In the genomic region with DNA sequence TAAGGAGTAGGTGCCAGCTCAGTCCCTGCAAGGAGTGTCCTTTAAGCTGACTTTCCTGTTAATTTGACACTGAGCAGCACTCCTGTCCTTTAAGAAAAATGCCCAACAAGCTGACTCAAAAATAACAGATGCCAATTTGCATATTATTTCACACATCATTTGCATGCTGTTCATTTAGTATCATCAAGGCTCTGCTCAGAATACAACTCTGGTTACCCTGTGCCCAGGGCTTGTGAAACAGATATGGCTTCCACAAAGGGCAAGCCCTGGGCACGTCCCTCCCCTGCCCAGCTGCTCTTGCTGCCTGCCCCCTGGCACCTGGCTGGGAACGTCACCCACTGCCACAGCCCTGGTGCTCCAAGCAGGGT, we compare ENCODE assay signal across 10 cellular contexts. TPM values are rescaled to one million over a fixed set of nuclear protein-coding genes. Genes with fewer than 3 reads are reported as not detected.
DNase-seq lines count a peak whose midpoint lies in the region; ATAC-seq, FAIRE-seq and TF ChIP-seq lines count a peak whose summit lies in the region.
"Had no signal": no experiment of that assay in that cellular context is flagged by ENCODE, and none has a peak within 500 bp of the region (broad histone marks: within the 10 kb centered on the region; RNA-seq: fewer than 3 reads in every experiment).

No MANE protein-coding gene starts in this region.

- no peak overlapping the region for H2AFZ ChIP-seq in GM12878 (ENCODE audit: control insufficient read depth, low read depth, low read length)

- CTCF ChIA-PET in GM12878 (lab: Yijun Ruan, JAX) = interaction anchor here (0.6 to 3.5 kb wide), 17 partner anchors 9 to 300 kb away, joined by 3 to 34 read pairs (median 6); a partner anchor contains a TSS

- TF ChIP-seq CTCF in GM12878 (IDR thresholded peaks at IDR 0.05 in 2 of 3, conservative IDR thresholded peaks at IDR 0.05 in 1 of 3; ENCODE audit: control insufficient read depth in 2 of 3, extremely low read depth in 1 of 3, insufficient read depth in 1 of 3, low read depth in 3 of 3, low read length in 3 of 3) (no peak), tibial artery (IDR thresholded peaks at IDR 0.05) (no peak), uterus (IDR thresholded peaks at IDR 0.05) (no peak)

- intact Hi-C loops in GM12878 (cut with micrococcal nuclease; ENCODE audit: unreplicated experiment) (loop anchor here (1.0 to 5.0 kb wide), 2 partner anchors 37 to 52 kb away; no protein-coding TSS in a partner anchor), tibial artery (cut with DNase I; ENCODE audit: low total_unique reads) (no loop called here), uterus (cut with DNase I; ENCODE audit: low total_unique reads) (no loop called here)

- H3K9ac ChIP-seq in GM12878 (ENCODE audit: control insufficient read depth, insufficient read depth, low read length) = peak overlapping the region; percentile 55

- no peaks in the 10 kb centered on the region for H3K36me3 ChIP-seq in GM12878 (ENCODE audit: control insufficient read depth in 2 of 2, insufficient read depth in 2 of 2, low read length in 1 of 2)
- no peaks in the 10 kb centered on the region for H3K36me3 ChIP-seq in tibial artery
- H3K36me3 ChIP-seq in uterus = no peaks in the 10 kb centered on the region
- H3K36me3 ChIP-seq: neutrophil had no signal

- TF ChIP-seq POLR2A in GM12878 (IDR thresholded peaks at IDR 0.05; ENCODE audit: low read depth, low read length) = peak; percentile 75
- no peak for TF ChIP-seq POLR2A in uterus (IDR thresholded peaks at IDR 0.05)

- BruUV-seq in GM12878 (replicated peaks; lab: Mats Ljungman, UMichigan) = no TSS peak

- SMC1A ChIA-PET in GM12878 (lab: Charles Lee; ENCODE audit: uncharacterized antibody, unreplicated experiment) = interaction anchor here (1.1 to 7.8 kb wide), 16 partner anchors 9 to 190 kb away, joined by 3 to 101 read pairs (median 9); a partner anchor contains a TSS

- H3K4me3 ChIP-seq in GM08714 (ENCODE audit: low read length) = peak overlapping the region; percentile 51; the same call in 1 of the 2 replicates
- H3K4me3 ChIP-seq in GM12878 = peak overlapping the region; percentile 84
- H3K4me3 ChIP-seq in tibial artery = no peak overlapping the region
- no peak overlapping the region for H3K4me3 ChIP-seq in uterus

- RAD21 ChIA-PET in GM12878 (lab: Charles Lee; ENCODE audit: unreplicated experiment) = interaction anchor here (0.7 to 11.6 kb wide), 18 partner anchors 10 to 300 kb away, joined by 3 to 254 read pairs (median 5); a partner anchor contains a TSS

- no peaks in the 10 kb centered on the region for H4K20me1 ChIP-seq in GM12878 (ENCODE audit: control insufficient read depth, insufficient read depth)

- no peak for TF ChIP-seq RAD21 in GM12878 (IDR thresholded peaks at IDR 0.05; ENCODE audit: insufficient read depth, low read depth, low read length)

- FAIRE-seq in GM12878 (lab: Jason Lieb, UNC) = peak; percentile 78

- H3K4me1 ChIP-seq in GM12878 (ENCODE audit: control insufficient read depth, insufficient read depth, low read length) (peaks cover 77% of the 10 kb centered on the region), tibial artery (no peaks in the 10 kb centered on the region), uterus (no peaks in the 10 kb centered on the region)

- POLR2A ChIA-PET in GM12878 (lab: Charles Lee) = interaction anchor here (0.9 to 11.8 kb wide), 8 partner anchors 10 to 81 kb away, joined by 3 to 204 read pairs (median 5); a partner anchor contains a TSS

- no peak for TF ChIP-seq EP300 in GM12878 (IDR thresholded peaks at IDR 0.05; ENCODE audit: borderline replicate concordance in 1 of 2, control insufficient read depth in 1 of 2, low read depth in 2 of 2, low read length in 2 of 2)

- H3K4me2 ChIP-seq in GM12878 (ENCODE audit: control insufficient read depth, insufficient read depth) = peak overlapping the region; percentile 98

- H3K27me3 ChIP-seq in GM12878 (replicated peaks in 1 of 2; ENCODE audit: control insufficient read depth in 2 of 2, insufficient read depth in 2 of 2, low read length in 1 of 2) = no peaks in the 10 kb centered on the region
- peaks cover 0 to 71% of the 10 kb centered on the region in 2 donors for H3K27me3 ChIP-seq in tibial artery
- H3K27me3 ChIP-seq in uterus = no peaks in the 10 kb centered on the region

- ATAC-seq in GM19351 (IDR thresholded peaks at IDR 0.05; ENCODE audit: unreplicated experiment) (peak; percentile 38), HG02981 (IDR thresholded peaks at IDR 0.05; ENCODE audit: unreplicated experiment) (peak; percentile 40), GM12878 (peak; percentile 66)

- 0% methylated on average over 2 of the region's 2 CpGs for WGBS in GM12878 (ENCODE audit: insufficient coverage, insufficient replicate concordance, low lambda C conversion rate, missing lambda C conversion rate)

- in situ Hi-C loops in GM12878 (cut with MboI) = no loop called here

- H3K79me2 ChIP-seq in GM12878 (ENCODE audit: control insufficient read depth, insufficient read depth, low read length) = peaks cover 76% of the 10 kb centered on the region

- no peaks in the 10 kb centered on the region for H3K9me3 ChIP-seq in GM12878 (replicated peaks; ENCODE audit: control insufficient read depth, insufficient read depth, low read length)
- H3K9me3 ChIP-seq in tibial artery = no peaks in the 10 kb centered on the region
- no peaks in the 10 kb centered on the region for H3K9me3 ChIP-seq in uterus
- H3K9me3 ChIP-seq: neutrophil had no signal

- H3K27ac ChIP-seq in GM12878 (ENCODE audit: control insufficient read depth, insufficient read depth) (peak overlapping the region; percentile 79), tibial artery (no peak overlapping the region), uterus (no peak overlapping the region)
- H3K27ac ChIP-seq: neutrophil had no signal

- DNase-seq in GM12878 (ENCODE audit: low read depth, low spot score) (peak; percentile 83), NCI-H187 treated with DMSO at 0.1 percent for 48 hours (lab: John Stamatoyannopoulos, UW) (no peak), tibial artery (no peak), uterus (no peak), NCI-H146 (lab: John Stamatoyannopoulos, UW) (no peak)
- DNase-seq: activated naive CD4-positive, alpha-beta T cell had no signal

TF ChIP-seq in GM12878, 131 proteins besides CTCF, POLR2A, EP300 and RAD21 (continues in another document):
- TF ChIP-seq BACH1 (IDR thresholded peaks at IDR 0.05; ENCODE audit: borderline replicate concordance) (peak; percentile 24; the same call in 1 of the 2 replicates), NFYA (IDR thresholded peaks at IDR 0.05; ENCODE audit: borderline replicate concordance, low read depth, low read length) (no peak), HDGF (IDR thresholded peaks at IDR 0.05) (0 out of 2 replicates have a peak, but pooled peaks have one; percentile 48), ZNF384 (IDR thresholded peaks at IDR 0.05; ENCODE audit: borderline replicate concordance, low read depth, low read length) (no peak), CHD2 (IDR thresholded peaks at IDR 0.05; ENCODE audit: borderline replicate concordance, low read depth, low read length) (no peak), ASH2L (IDR thresholded peaks at IDR 0.05; ENCODE audit: borderline replicate concordance, low read depth) (no peak), STAT1 (conservative IDR thresholded peaks at IDR 0.05) (no peak), BHLHE40 (IDR thresholded peaks at IDR 0.05; ENCODE audit: borderline replicate concordance in 1 of 2, low read depth in 2 of 2, low read length in 1 of 2) (peak in 1 of 2 experiments; percentile 4; a peak in 1 of 4 replicates), SUPT20H (IDR thresholded peaks at IDR 0.05; ENCODE audit: borderline replicate concordance, control insufficient read depth, low read depth, low read length) (no peak), SMARCA5 (IDR thresholded peaks at IDR 0.05) (peak; percentile 40; the same call in 1 of the 2 replicates), ATF7 (IDR thresholded peaks at IDR 0.05; ENCODE audit: low read depth) (no peak), PML (IDR thresholded peaks at IDR 0.05; ENCODE audit: low read length) (no peak), POLR2AphosphoS2 (IDR thresholded peaks at IDR 0.05; ENCODE audit: low read depth, low read length) (peak; percentile 26; the same call in 1 of the 2 replicates), ZNF274 (IDR thresholded peaks at IDR 0.05; ENCODE audit: insufficient read depth, insufficient read length) (no peak), YY1 (IDR thresholded peaks at IDR 0.05; ENCODE audit: low read depth, low read length) (peak; percentile 66), ZBED1 (IDR thresholded peaks at IDR 0.05; ENCODE audit: borderline replicate concordance) (peak; percentile 61; the same call in 1 of the 2 replicates), POU2F2 (IDR thresholded peaks at IDR 0.05; ENCODE audit: borderline replicate concordance, low read depth, low read length) (peak; percentile 99)

RNA-seq across cellular contexts. Expression of a gene that starts 10.3 kb away (rescaled TPM):
- total RNA-seq in GM12878 (2013; cell fraction: nucleolus; rRNA removed) = 53.8 and 54.8 TPM in 2 replicates
- total RNA-seq in GM12878 (2014; rRNA removed) (13.2 and 15.8 TPM in 2 replicates), GM12878 (2014; rRNA removed; fragmentation: Illumina TruSeq; extraction: Trizol) (9.9 and 11.8 TPM in 2 replicates), GM12878 (2021) (15.3 and 17.3 TPM in 2 replicates), uterus (10 to 100 TPM in 3 of 4 donors, 1 to 10 TPM in 1; 7.1 to 35.5 (median 12.1) TPM)
- polyA plus RNA-seq in GM12878 (2011; ENCODE audit: low read depth) = 9.5 TPM
- polyA plus RNA-seq in GM12878 (2011; rRNA removed) (13.5 and 17.4 TPM in 2 replicates), GM12878 (2014; fragmentation: Illumina TruSeq; extraction: Trizol) (10.9 and 14.1 TPM in 2 replicates), GM12878 (2014; fragmentation: Nextera tagmentation; extraction: Ambion mirVana) (1 to 10 TPM; 3.5 to 6.4 TPM), GM12878 (2014; rRNA removed) (13.6 and 13.8 TPM in 2 replicates), GM12878 (2016; fragmentation: Nextera tagmentation; extraction: Ambion mirVana) (10 to 100 TPM; 25.8 to 26.4 TPM)
- 24.6 and 29.9 TPM in 2 replicates for polyA plus RNA-seq in GM12878 (2011; cell fraction: cytosol; rRNA removed)
- polyA plus RNA-seq in GM12878 (2011; cell fraction: nucleus; rRNA removed) = 21.5 and 27.0 TPM in 2 replicates
- polyA plus RNA-seq in GM12878 (2012) = 13.6 and 19.7 TPM in 2 replicates
- 59.0 and 61.8 TPM in 2 replicates for polyA minus RNA-seq in GM12878 (2011; rRNA and poly(A)+ RNA removed)
- polyA minus RNA-seq in GM12878 (2011; cell fraction: cytosol; rRNA and poly(A)+ RNA removed) = 11.6 and 12.3 TPM in 2 replicates
- 16.3 and 26.8 TPM in 2 replicates for polyA minus RNA-seq in GM12878 (2011; cell fraction: nucleus; rRNA and poly(A)+ RNA removed)

Comparison
In these comparisons a context has a peak if more than half of its experiments do, and no peak if none do; other contexts are left out.
1. H3K4me3 ChIP-seq: peak in GM08714 (single experiment) and GM12878 (single experiment); none in tibial artery (0 of 2) and uterus (0 of 2).
2. Peak in every context shown above with its lines, with median percentiles within 50 percentile points of each other: ATAC-seq.